Comparison of ENCODE assay signal across 7 cellular contexts in the genomic region with DNA sequence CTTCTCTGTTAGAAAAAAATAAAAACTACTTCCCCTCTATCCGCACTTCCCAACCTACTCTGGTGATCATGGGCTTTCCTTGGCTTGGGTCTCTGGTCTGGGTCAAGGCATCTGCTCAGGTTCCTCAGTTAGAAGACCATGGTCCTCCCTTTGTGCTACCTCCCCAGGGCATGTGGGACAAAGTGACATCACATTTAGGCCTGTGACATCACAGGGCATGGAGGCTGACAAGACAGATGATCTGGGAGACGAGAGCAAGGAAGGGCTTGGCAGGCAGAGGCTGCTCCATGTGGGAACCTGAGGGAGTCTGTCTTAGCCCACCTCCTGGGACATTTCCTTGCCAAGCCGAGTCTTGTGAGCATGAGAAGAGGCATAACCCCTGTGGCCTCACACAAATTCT. TPM values are rescaled to one million over a fixed set of nuclear protein-coding genes. Genes with fewer than 3 reads are reported as not detected.
DNase-seq lines count a peak whose midpoint lies in the region; ATAC-seq and TF ChIP-seq lines count a peak whose summit lies in the region.
"Not testable (repeated sequence)": the region's sequence is repeated elsewhere in the genome, so short reads cannot be mapped to it uniquely, and the experiment has no call there.

TSS of gene ZNF683 (minus strand) at position 140 of the 400 bp plus-strand sequence. CDS start 4,179 bp downstream, outside the sequence.

- not testable (repeated sequence) for H3K9ac ChIP-seq in mammary epithelial cell (ENCODE audit: insufficient read depth, low read length); mesendoderm (ENCODE audit: low read length)

- not testable (repeated sequence) for TF ChIP-seq CTCF in GM23338 (conservative IDR thresholded peaks at IDR 0.05; ENCODE audit: low read depth in 2 of 2); mammary epithelial cell (conservative IDR thresholded peaks at IDR 0.05 in 1 of 2, IDR thresholded peaks at IDR 0.05 in 1 of 2; ENCODE audit: extremely low read depth in 1 of 2, insufficient read depth in 1 of 2, low read depth in 1 of 2, low read length in 2 of 2)

- not testable (repeated sequence) for H3K23ac ChIP-seq in mesendoderm (ENCODE audit: low read length)

- DNase-seq in GM23338 (ENCODE audit: low spot score); activated CD8-positive, alpha-beta T cell treated with anti-CD3 and anti-CD28 coated beads, Interleukin-2, amount 10 ng/mL, durations not matched to agents 7 days and 5 days; activated naive CD4-positive, alpha-beta T cell treated with anti-CD3 and anti-CD28 coated beads, Interleukin-2, amount 10 ng/mL, durations not matched to agents 7 days and 5 days; mammary epithelial cell; mesendoderm: not testable (repeated sequence)

- H3K27ac Mint-ChIP-seq in GM23338: not testable (repeated sequence)
- H3K27ac Mint-ChIP-seq in T-helper 1 cell treated with Interleukin-12 subunit alpha and Interleukin-12 subunit beta and Interleukin-4 antibody, amounts not matched to agents 30 μg/mL and 1 μg/mL, for 36 hours: peak within 1 kb of the TSS; percentile 88
- H3K27ac Mint-ChIP-seq in activated CD8-positive, alpha-beta T cell treated with anti-CD3 and anti-CD28 coated beads, Interleukin-2, amount 10 ng/mL, durations not matched to agents 7 days and 5 days: peak within 1 kb of the TSS; percentile 90
- H3K27ac Mint-ChIP-seq in activated naive CD4-positive, alpha-beta T cell treated with anti-CD3 and anti-CD28 coated beads, Interleukin-2, amount 10 ng/mL, durations not matched to agents 7 days and 5 days: peak within 1 kb of the TSS; percentile 86
- peak within 1 kb of the TSS; percentile 78 for H3K27ac Mint-ChIP-seq in stimulated activated naive CD8-positive, alpha-beta T cell treated with anti-CD3 and anti-CD28 coated beads, Interleukin-15, Interleukin-2, amounts not matched to agents 100 ng/mL and 50 ng/mL, for 24 hours

- not testable (repeated sequence) for H3K4me3 Mint-ChIP-seq in GM23338
- H3K4me3 Mint-ChIP-seq in T-helper 1 cell treated with Interleukin-12 subunit alpha and Interleukin-12 subunit beta and Interleukin-4 antibody, amounts not matched to agents 30 μg/mL and 1 μg/mL, for 36 hours: peak within 1 kb of the TSS; percentile 62
- H3K4me3 Mint-ChIP-seq in activated CD8-positive, alpha-beta T cell treated with anti-CD3 and anti-CD28 coated beads, Interleukin-2, amount 10 ng/mL, durations not matched to agents 7 days and 5 days: peak within 1 kb of the TSS; percentile 44
- H3K4me3 Mint-ChIP-seq in activated naive CD4-positive, alpha-beta T cell treated with anti-CD3 and anti-CD28 coated beads, Interleukin-2, amount 10 ng/mL, durations not matched to agents 7 days and 5 days: peak within 1 kb of the TSS; percentile 14
- H3K4me3 Mint-ChIP-seq in stimulated activated naive CD8-positive, alpha-beta T cell treated with anti-CD3 and anti-CD28 coated beads, Interleukin-15, Interleukin-2, amounts not matched to agents 100 ng/mL and 50 ng/mL, for 24 hours: peak within 1 kb of the TSS; percentile 51

- dilution Hi-C loops in mammary epithelial cell (cut with HindIII; ENCODE audit: low sequenced_read_pairs): not testable (repeated sequence)

- H4K8ac ChIP-seq in mesendoderm (ENCODE audit: low read depth, low read length): not testable (repeated sequence)

- peak within 1 kb of the TSS; percentile 62 for H3K4ac ChIP-seq in mesendoderm (ENCODE audit: low read depth, low read length)

- H3K36me3 Mint-ChIP-seq in GM23338 (ENCODE audit: low read depth); stimulated activated naive CD8-positive, alpha-beta T cell treated with anti-CD3 and anti-CD28 coated beads, Interleukin-15, Interleukin-2, amounts not matched to agents 100 ng/mL and 50 ng/mL, for 24 hours (ENCODE audit: low read depth): not testable (repeated sequence)
- peaks cover 16% of the 10 kb centered on the region for H3K36me3 Mint-ChIP-seq in T-helper 1 cell treated with Interleukin-12 subunit alpha and Interleukin-12 subunit beta and Interleukin-4 antibody, amounts not matched to agents 30 μg/mL and 1 μg/mL, for 36 hours (ENCODE audit: low read depth)
- peaks cover 27% of the 10 kb centered on the region for H3K36me3 Mint-ChIP-seq in activated CD8-positive, alpha-beta T cell treated with anti-CD3 and anti-CD28 coated beads, Interleukin-2, amount 10 ng/mL, durations not matched to agents 7 days and 5 days (ENCODE audit: low read depth)
- peaks cover 15% of the 10 kb centered on the region for H3K36me3 Mint-ChIP-seq in activated naive CD4-positive, alpha-beta T cell treated with anti-CD3 and anti-CD28 coated beads, Interleukin-2, amount 10 ng/mL, durations not matched to agents 7 days and 5 days

- BruUV-seq in mammary epithelial cell (replicated peaks; lab: Mats Ljungman, UMichigan): not testable (repeated sequence)

- peaks cover 19% of the 10 kb centered on the region for H3K4me1 Mint-ChIP-seq in GM23338
- H3K4me1 Mint-ChIP-seq in T-helper 1 cell treated with Interleukin-12 subunit alpha and Interleukin-12 subunit beta and Interleukin-4 antibody, amounts not matched to agents 30 μg/mL and 1 μg/mL, for 36 hours (ENCODE audit: low read depth): peaks cover 63% of the 10 kb centered on the region
- peaks cover 90% of the 10 kb centered on the region for H3K4me1 Mint-ChIP-seq in activated CD8-positive, alpha-beta T cell treated with anti-CD3 and anti-CD28 coated beads, Interleukin-2, amount 10 ng/mL, durations not matched to agents 7 days and 5 days (ENCODE audit: low read depth)
- H3K4me1 Mint-ChIP-seq in activated naive CD4-positive, alpha-beta T cell treated with anti-CD3 and anti-CD28 coated beads, Interleukin-2, amount 10 ng/mL, durations not matched to agents 7 days and 5 days: peaks cover 80% of the 10 kb centered on the region
- H3K4me1 Mint-ChIP-seq in stimulated activated naive CD8-positive, alpha-beta T cell treated with anti-CD3 and anti-CD28 coated beads, Interleukin-15, Interleukin-2, amounts not matched to agents 100 ng/mL and 50 ng/mL, for 24 hours (ENCODE audit: low read depth): peaks cover 80% of the 10 kb centered on the region

- CTCF ChIA-PET in activated CD8-positive, alpha-beta T cell treated with anti-CD3 and anti-CD28 coated beads, Interleukin-2, amount 10 ng/mL, durations not matched to agents 7 days and 5 days (lab: Charles Lee): interaction anchor here (1.0 to 8.4 kb wide), 8 partner anchors 10 to 168 kb away, joined by 3 to 160 read pairs (median 12); no protein-coding TSS in a partner anchor
- CTCF ChIA-PET in activated naive CD4-positive, alpha-beta T cell treated with anti-CD3 and anti-CD28 coated beads, Interleukin-2, amount 10 ng/mL, durations not matched to agents 7 days and 5 days (lab: Charles Lee): interaction anchor here (3.4 kb wide), 1 partner anchor 8 kb away, joined by 32 read pairs; no protein-coding TSS in a partner anchor
- CTCF ChIA-PET in mammary epithelial cell (lab: Charles Lee; ENCODE audit: low non-redundant PET): not testable (repeated sequence)

- H3K9me3 ChIP-seq in mammary epithelial cell (replicated peaks; ENCODE audit: insufficient read depth, low read length): peaks cover 11% of the 10 kb centered on the region

- not testable (repeated sequence) for H3K27ac ChIP-seq in GM23338 (ENCODE audit: low read depth); mammary epithelial cell (ENCODE audit: insufficient read depth, low read depth, low read length); mesendoderm (ENCODE audit: low read depth, low read length)

- POLR2A ChIA-PET in activated CD8-positive, alpha-beta T cell treated with anti-CD3 and anti-CD28 coated beads, Interleukin-2, amount 10 ng/mL, durations not matched to agents 7 days and 5 days (lab: Charles Lee): interaction anchor here (1.3 kb wide), 1 partner anchor 8 kb away, joined by 4 read pairs; no protein-coding TSS in a partner anchor

- H3K27me3 Mint-ChIP-seq in GM23338 (ENCODE audit: insufficient read depth, low read depth, poor library complexity); T-helper 1 cell treated with Interleukin-12 subunit alpha and Interleukin-12 subunit beta and Interleukin-4 antibody, amounts not matched to agents 30 μg/mL and 1 μg/mL, for 36 hours (ENCODE audit: low read depth); activated CD8-positive, alpha-beta T cell treated with anti-CD3 and anti-CD28 coated beads, Interleukin-2, amount 10 ng/mL, durations not matched to agents 7 days and 5 days (ENCODE audit: low read depth); activated naive CD4-positive, alpha-beta T cell treated with anti-CD3 and anti-CD28 coated beads, Interleukin-2, amount 10 ng/mL, durations not matched to agents 7 days and 5 days; stimulated activated naive CD8-positive, alpha-beta T cell treated with anti-CD3 and anti-CD28 coated beads, Interleukin-15, Interleukin-2, amounts not matched to agents 100 ng/mL and 50 ng/mL, for 24 hours: not testable (repeated sequence)

- not testable (repeated sequence) for H4K5ac ChIP-seq in mesendoderm (ENCODE audit: low read length)

- peaks cover 10% of the 10 kb centered on the region; the same call in 1 of the 2 replicates for H3K4me1 ChIP-seq in GM23338 (ENCODE audit: insufficient read depth)
- peaks cover 18% of the 10 kb centered on the region for H3K4me1 ChIP-seq in mammary epithelial cell (ENCODE audit: insufficient read depth, low read length)
- H3K4me1 ChIP-seq in mesendoderm (ENCODE audit: control insufficient read depth, low read depth, low read length): peaks cover 18% of the 10 kb centered on the region

- H2AFZ ChIP-seq in GM23338: 0 out of 2 replicates have a peak within 1 kb of the TSS, but pooled peaks have one; percentile 23
- H2AFZ ChIP-seq in mammary epithelial cell (ENCODE audit: low read depth, low read length): not testable (repeated sequence)

- not testable (repeated sequence) for H3K18ac ChIP-seq in mesendoderm (ENCODE audit: low read length)

- in situ Hi-C loops in mammary epithelial cell (cut with MboI; ENCODE audit: low sequenced_read_pairs in 2 of 2): not testable (repeated sequence)

- H4K20me1 ChIP-seq in GM23338 (replicated peaks; ENCODE audit: insufficient read depth); mammary epithelial cell (ENCODE audit: insufficient read depth, low read length): not testable (repeated sequence)

- not testable (repeated sequence) for H2BK15ac ChIP-seq in mesendoderm (replicated peaks; ENCODE audit: low read depth)

- H3K56ac ChIP-seq in mesendoderm (ENCODE audit: low read length): peak within 1 kb of the TSS; percentile 10

- not testable (repeated sequence) for H3K9me3 Mint-ChIP-seq in GM23338; stimulated activated naive CD8-positive, alpha-beta T cell treated with anti-CD3 and anti-CD28 coated beads, Interleukin-15, Interleukin-2, amounts not matched to agents 100 ng/mL and 50 ng/mL, for 24 hours
- peaks cover 17% of the 10 kb centered on the region for H3K9me3 Mint-ChIP-seq in T-helper 1 cell treated with Interleukin-12 subunit alpha and Interleukin-12 subunit beta and Interleukin-4 antibody, amounts not matched to agents 30 μg/mL and 1 μg/mL, for 36 hours
- peaks cover 11% of the 10 kb centered on the region for H3K9me3 Mint-ChIP-seq in activated CD8-positive, alpha-beta T cell treated with anti-CD3 and anti-CD28 coated beads, Interleukin-2, amount 10 ng/mL, durations not matched to agents 7 days and 5 days (ENCODE audit: insufficient read depth)
- H3K9me3 Mint-ChIP-seq in activated naive CD4-positive, alpha-beta T cell treated with anti-CD3 and anti-CD28 coated beads, Interleukin-2, amount 10 ng/mL, durations not matched to agents 7 days and 5 days: peaks cover 11% of the 10 kb centered on the region

- H2BK5ac ChIP-seq in mesendoderm (ENCODE audit: low read length): not testable (repeated sequence)

- not testable (repeated sequence) for H3F3A ChIP-seq in GM23338 (replicated peaks; ENCODE audit: low read depth)

- not testable (repeated sequence) for H3K4me3 ChIP-seq in GM23338; mammary epithelial cell (replicated peaks in 1 of 3; ENCODE audit: insufficient read depth in 1 of 3, low read depth in 2 of 3, low read length in 3 of 3); mesendoderm (ENCODE audit: low read length)

- not testable (repeated sequence) for H3K27me3 ChIP-seq in GM23338 (ENCODE audit: insufficient read depth); mammary epithelial cell (ENCODE audit: insufficient read depth, low read length); mesendoderm (ENCODE audit: insufficient read depth, low read length, poor library complexity)

- intact Hi-C loops in mammary epithelial cell (cut with micrococcal nuclease): not testable (repeated sequence)

- not testable (repeated sequence) for H3K79me1 ChIP-seq in mesendoderm (ENCODE audit: low read length)

- WGBS in mammary epithelial cell (ENCODE audit: low coverage, missing lambda C conversion rate): 100% methylated on average over 3 of the region's 3 CpGs
- WGBS in mesendoderm (ENCODE audit: extremely low coverage, insufficient coverage, low lambda C conversion rate): no CpG with 5 or more reads among the region's 3 CpGs

- H3K79me2 ChIP-seq in GM23338 (replicated peaks; ENCODE audit: insufficient read depth); mammary epithelial cell (ENCODE audit: insufficient read depth, low read length); mesendoderm (ENCODE audit: control insufficient read depth, insufficient read depth, low read length): not testable (repeated sequence)

- H3K9me2 ChIP-seq in GM23338 (ENCODE audit: insufficient read depth): not testable (repeated sequence)

- H3K4me2 ChIP-seq in GM23338; mesendoderm (ENCODE audit: low read length): not testable (repeated sequence)
- H3K4me2 ChIP-seq in mammary epithelial cell (ENCODE audit: insufficient read depth, low read depth, low read length): peak within 1 kb of the TSS; percentile 44

- H2AK5ac ChIP-seq in mesendoderm (ENCODE audit: low read length): not testable (repeated sequence)

- ATAC-seq in GM23338; activated CD8-positive, alpha-beta T cell treated with anti-CD3 and anti-CD28 coated beads, Interleukin-2, amount 10 ng/mL, durations not matched to agents 7 days and 5 days: not testable (repeated sequence)

- H3K36me3 ChIP-seq in GM23338 (ENCODE audit: insufficient read depth); mammary epithelial cell (ENCODE audit: insufficient read depth, low read length); mesendoderm (ENCODE audit: control insufficient read depth, insufficient read depth, low read length): not testable (repeated sequence)

- not testable (repeated sequence) for H2BK120ac ChIP-seq in mesendoderm (ENCODE audit: low read depth, low read length)

RNA-seq across cellular contexts. Expression of gene ZNF683, which starts in this region (rescaled TPM):
- not detected in 2 replicates for total RNA-seq in GM23338 (2014; rRNA removed; shearing (Covaris generic))
- polyA plus RNA-seq in GM23338 (2016; fragmentation: Nextera tagmentation; extraction: Ambion mirVana): not detected in 2 replicates
- total RNA-seq in activated CD8-positive, alpha-beta T cell treated with anti-CD3 and anti-CD28 coated beads, Interleukin-2, amount 10 ng/mL, durations not matched to agents 7 days and 5 days: 10 to 100 TPM; 24.0 to 26.6 TPM
- total RNA-seq in mammary epithelial cell: not detected
- not detected for polyA plus RNA-seq in mammary epithelial cell
- polyA minus RNA-seq in mammary epithelial cell: not detected
- polyA plus RNA-seq in mesendoderm (2013, experiment 1 of 2): 1.4 TPM
- polyA plus RNA-seq in mesendoderm (2013, experiment 2 of 2): 1.5 TPM

Comparison
In these comparisons a context has a peak if more than half of its experiments do, and no peak if none do; other contexts are left out.
1. RNA of gene ZNF683 (total RNA-seq): 24.0 to 26.6 TPM in activated CD8-positive, alpha-beta T cell treated with anti-CD3 and anti-CD28 coated beads, Interleukin-2, amount 10 ng/mL, durations not matched to agents 7 days and 5 days; not detected in GM23338 and not detected in mammary epithelial cell; every median in the first group is over 10 times any median in the second.